In genomic region chr4:126458993-126459392, GRCh38 we compare ENCODE assay signal across 16 cellular contexts.
DNase-seq lines count a peak whose midpoint lies in the region; TF ChIP-seq lines count a peak whose summit lies in the region.
"Had no signal": no experiment of that assay in that cellular context is flagged by ENCODE, and none has a peak within 500 bp of the region (broad histone marks: within the 10 kb centered on the region; RNA-seq: fewer than 3 reads in every experiment).

No MANE protein-coding gene starts in this region.

- H3K36me3 Mint-ChIP-seq in mesothelial cell of epicardium = no peaks in the 10 kb centered on the region
- H3K36me3 Mint-ChIP-seq: CD4-positive, CD25-positive, alpha-beta regulatory T cell had no signal

- no peaks in the 10 kb centered on the region for H3K27me3 Mint-ChIP-seq in mesothelial cell of epicardium (ENCODE audit: low read depth)
- H3K27me3 Mint-ChIP-seq: CD4-positive, CD25-positive, alpha-beta regulatory T cell had no signal

- DNase-seq in DMS 273 (lab: John Stamatoyannopoulos, UW; ENCODE audit: unreplicated experiment) = peak; percentile 12
- no peak for DNase-seq in DMS 273 treated with DMSO at 0.1 percent for 48 hours (lab: John Stamatoyannopoulos, UW)
- DNase-seq in HS-5 (ENCODE audit: low read depth) = peak; percentile 44
- DNase-seq in choroid plexus epithelial cell (ENCODE audit: low read depth) = peak; percentile 6
- no peak for DNase-seq in mesothelial cell of epicardium (ENCODE audit: low spot score in 2 of 2, unreplicated experiment in 2 of 2)
- no peak for DNase-seq in stimulated activated CD4-positive, alpha-beta T cell treated with anti-CD3 and anti-CD28 coated beads, Interleukin-12 subunit alpha, Interleukin-12 subunit beta, amount 100 ng/mL, for 4 hours
- DNase-seq in stimulated activated CD4-positive, alpha-beta T cell treated with anti-CD3 and anti-CD28 coated beads, Interleukin-4, amount 100 ng/mL, for 1 hour = no peak
- no peak for DNase-seq in activated CD4-positive, alpha-beta T cell treated with anti-CD3 and anti-CD28 coated beads, Interleukin-2, amount 50 U/mL, for 4 hours
- DNase-seq: CD4-positive, CD25-positive, alpha-beta regulatory T cell; DMS79 treated with DMSO at 0.1 percent for 48 hours; Karpas-422; NCI-H2029 treated with DMSO at 0.1 percent for 48 hours; NCI-H226; NCI-H748 treated with DMSO at 0.1 percent for 48 hours; Peyer's patch; Right ventricle myocardium superior had no signal

- H3K4me3 Mint-ChIP-seq in mesothelial cell of epicardium = no peak overlapping the region
- H3K4me3 Mint-ChIP-seq: CD4-positive, CD25-positive, alpha-beta regulatory T cell had no signal

- H3K9me3 Mint-ChIP-seq in mesothelial cell of epicardium = no peaks in the 10 kb centered on the region

- TF ChIP-seq CTCF in choroid plexus epithelial cell (conservative IDR thresholded peaks at IDR 0.05; ENCODE audit: low read depth, low read length) (no peak), mesothelial cell of epicardium (IDR thresholded peaks at IDR 0.05; ENCODE audit: unreplicated experiment) (no peak)

- H3K4me1 Mint-ChIP-seq in mesothelial cell of epicardium = peaks cover 1% of the 10 kb centered on the region
- H3K4me1 Mint-ChIP-seq: CD4-positive, CD25-positive, alpha-beta regulatory T cell had no signal

- H3K4me3 ChIP-seq in choroid plexus epithelial cell (ENCODE audit: low read depth, low read length) = no peak overlapping the region
- H3K4me3 ChIP-seq: Peyer's patch had no signal

- H3K27ac Mint-ChIP-seq in mesothelial cell of epicardium = peak overlapping the region; percentile 13
- H3K27ac Mint-ChIP-seq: CD4-positive, CD25-positive, alpha-beta regulatory T cell had no signal

Comparison
In these comparisons a context has a peak if more than half of its experiments do, and no peak if none do; other contexts are left out.
1. DNase-seq: peak in DMS 273 (single experiment), HS-5 (single experiment) and choroid plexus epithelial cell (single experiment); none in DMS 273 treated with DMSO at 0.1 percent for 48 hours (single experiment), mesothelial cell of epicardium (0 of 2), stimulated activated CD4-positive, alpha-beta T cell treated with anti-CD3 and anti-CD28 coated beads, Interleukin-12 subunit alpha, Interleukin-12 subunit beta, amount 100 ng/mL, for 4 hours (single experiment), stimulated activated CD4-positive, alpha-beta T cell treated with anti-CD3 and anti-CD28 coated beads, Interleukin-4, amount 100 ng/mL, for 1 hour (single experiment) and activated CD4-positive, alpha-beta T cell treated with anti-CD3 and anti-CD28 coated beads, Interleukin-2, amount 50 U/mL, for 4 hours (0 of 2).